ENCODE assay signal across 12 cellular contexts in the genomic region with DNA sequence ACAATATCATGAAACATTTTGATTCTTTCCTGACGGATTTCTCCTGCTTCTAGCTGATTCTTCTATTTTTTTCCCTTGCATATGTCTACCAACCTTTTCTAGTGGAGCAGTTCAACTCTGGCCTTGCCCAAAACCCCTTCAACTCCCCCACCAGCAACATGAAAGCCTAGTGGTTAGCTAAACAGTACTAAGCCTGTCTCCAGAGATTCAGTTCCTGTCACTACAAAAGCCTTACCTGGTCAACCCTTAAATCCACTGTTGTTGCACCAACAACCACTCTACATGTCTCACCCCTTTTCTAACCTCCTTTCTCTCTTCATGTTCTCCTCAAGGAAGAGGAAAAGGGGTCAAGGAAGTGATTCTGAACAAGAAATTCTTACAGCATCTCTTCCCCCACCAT.
DNase-seq lines count a peak whose midpoint lies in the region; ATAC-seq and TF ChIP-seq lines count a peak whose summit lies in the region.
"Had no signal": no experiment of that assay in that cellular context is flagged by ENCODE, and none has a peak within 500 bp of the region (broad histone marks: within the 10 kb centered on the region; RNA-seq: fewer than 3 reads in every experiment).

No MANE protein-coding gene starts in this region.

- peak; percentile 82 for DNase-seq in GM12865 (ENCODE audit: low read depth)
- no peak for DNase-seq in dedifferentiated amniotic fluid mesenchymal stem cell (ENCODE audit: extremely low spot score)
- no peak for DNase-seq in activated gamma-delta T cell (lab: John Stamatoyannopoulos, UW)
- no peak for DNase-seq in kidney glomerular epithelial cell (lab: John Stamatoyannopoulos, UW)
- DNase-seq: activated CD4-positive, alpha-beta T cell treated with anti-CD3 and anti-CD28 coated beads for 4 hours; activated effector memory CD4-positive, alpha-beta T cell treated with anti-CD3 and anti-CD28 coated beads, Interleukin-2, amount 50 U/mL, for 16 hours; retina had no signal

- no peak overlapping the region for H3K4me3 ChIP-seq in GM12865 (ENCODE audit: low read depth, low read length)
- H3K4me3 ChIP-seq: esophagus muscularis mucosa had no signal

- ATAC-seq in GM19463 (IDR thresholded peaks at IDR 0.05; ENCODE audit: unreplicated experiment) (peak; percentile 40), HG02852 (IDR thresholded peaks at IDR 0.05; ENCODE audit: unreplicated experiment) (peak; percentile 51), HG03558 (IDR thresholded peaks at IDR 0.05; ENCODE audit: extremely low read depth, unreplicated experiment) (peak; percentile 38), esophagus mucosa (no peak)

- no peak for TF ChIP-seq CTCF in GM12865 (IDR thresholded peaks at IDR 0.05; ENCODE audit: insufficient read depth, low read depth, low read length, missing control alignments)
